19 cellular contexts compared by ENCODE assay signal in genomic region chr9:134950811-134951210, GRCh38. TPM values are rescaled to one million over a fixed set of nuclear protein-coding genes. Genes with fewer than 3 reads are reported as not detected.
DNase-seq lines count a peak whose midpoint lies in the region; ATAC-seq, FAIRE-seq and TF ChIP-seq lines count a peak whose summit lies in the region.
"Had no signal": no experiment of that assay in that cellular context is flagged by ENCODE, and none has a peak within 500 bp of the region (broad histone marks: within the 10 kb centered on the region; RNA-seq: fewer than 3 reads in every experiment).

No MANE protein-coding gene starts in this region.

- ATAC-seq in natural killer cell treated with Interleukin-12 subunit alpha and Interleukin-12 subunit beta and Interleukin-15 and Interleukin-18, amount 100 ng/mL, for 72 hours = no peak
- no peak for ATAC-seq in natural killer cell
- ATAC-seq in sciatic nerve = no peak
- ATAC-seq in GM19324 (IDR thresholded peaks at IDR 0.05; ENCODE audit: low FRiP score, unreplicated experiment) = no peak
- no peak for ATAC-seq in HG02763 (IDR thresholded peaks at IDR 0.05; ENCODE audit: unreplicated experiment)
- ATAC-seq: A549, GM12878, GM23338 had no signal

- no peaks in the 10 kb centered on the region for H3K36me3 ChIP-seq in kidney (ENCODE audit: control insufficient read depth in 1 of 2, insufficient read depth in 2 of 2, low read length in 2 of 2)
- H3K36me3 ChIP-seq: BE2C had no signal

- no peaks in the 10 kb centered on the region for H3K4me1 ChIP-seq in kidney (ENCODE audit: control insufficient read depth in 1 of 2, insufficient read depth in 1 of 2, low read depth in 1 of 2, low read length in 2 of 2)
- H3K4me1 ChIP-seq: A549 had no signal

- H3K4me3 ChIP-seq in kidney (ENCODE audit: low read length in 2 of 2) = no peak overlapping the region
- H3K4me3 ChIP-seq: A549, GM12878, GM23338 had no signal

- H3K27me3 Mint-ChIP-seq in natural killer cell treated with Interleukin-12 subunit alpha and Interleukin-12 subunit beta and Interleukin-15 and Interleukin-18, amount 100 ng/mL, for 72 hours = no peaks in the 10 kb centered on the region
- H3K27me3 Mint-ChIP-seq in natural killer cell (ENCODE audit: low read depth in 2 of 2) = no peaks in the 10 kb centered on the region

- no peaks in the 10 kb centered on the region for H3K9me3 Mint-ChIP-seq in natural killer cell treated with Interleukin-12 subunit alpha and Interleukin-12 subunit beta and Interleukin-15 and Interleukin-18, amount 100 ng/mL, for 72 hours
- no peaks in the 10 kb centered on the region for H3K9me3 Mint-ChIP-seq in natural killer cell
- H3K9me3 Mint-ChIP-seq: CD4-positive, alpha-beta memory T cell; GM23338 had no signal

- no peaks in the 10 kb centered on the region for H3K4me1 Mint-ChIP-seq in natural killer cell treated with Interleukin-12 subunit alpha and Interleukin-12 subunit beta and Interleukin-15 and Interleukin-18, amount 100 ng/mL, for 72 hours (ENCODE audit: low read depth in 2 of 2)
- H3K4me1 Mint-ChIP-seq in natural killer cell = no peaks in the 10 kb centered on the region
- H3K4me1 Mint-ChIP-seq: CD4-positive, alpha-beta memory T cell; GM23338; H9 had no signal

- TF ChIP-seq CTCF in natural killer cell (IDR thresholded peaks at IDR 0.05) (no peak), kidney (IDR thresholded peaks at IDR 0.05; ENCODE audit: borderline replicate concordance, extremely low read depth, insufficient read depth) (no peak)

- intact Hi-C loops in natural killer cell (cut with micrococcal nuclease) (no loop called here), kidney (cut with DNase I) (no loop called here), sciatic nerve (cut with DNase I) (no loop called here)

- no peak overlapping the region for H3K27ac ChIP-seq in kidney (ENCODE audit: low read depth in 2 of 2, low read length in 2 of 2)
- H3K27ac ChIP-seq: A549, C4-2B had no signal

- no peak overlapping the region for H3K27ac Mint-ChIP-seq in natural killer cell treated with Interleukin-12 subunit alpha and Interleukin-12 subunit beta and Interleukin-15 and Interleukin-18, amount 100 ng/mL, for 72 hours
- no peak overlapping the region for H3K27ac Mint-ChIP-seq in natural killer cell
- H3K27ac Mint-ChIP-seq: GM23338, H9 had no signal

- FAIRE-seq in kidney (lab: Jason Lieb, UNC) = no peak
- FAIRE-seq: A549, GM12878, GM18507 had no signal

- H3K9me3 ChIP-seq in kidney (ENCODE audit: control insufficient read depth in 1 of 2, low read length in 2 of 2) = peaks cover 0 to 7% of the 10 kb centered on the region in 2 donors
- H3K9me3 ChIP-seq: BE2C had no signal

- H3K9ac ChIP-seq in kidney (ENCODE audit: low read length in 2 of 2) = no peak overlapping the region

- no peaks in the 10 kb centered on the region for H3K36me3 Mint-ChIP-seq in natural killer cell treated with Interleukin-12 subunit alpha and Interleukin-12 subunit beta and Interleukin-15 and Interleukin-18, amount 100 ng/mL, for 72 hours
- no peaks in the 10 kb centered on the region for H3K36me3 Mint-ChIP-seq in natural killer cell
- H3K36me3 Mint-ChIP-seq: CD4-positive, alpha-beta memory T cell had no signal

- peak; percentile 49 for DNase-seq in natural killer cell treated with Interleukin-12 subunit alpha and Interleukin-12 subunit beta and Interleukin-15 and Interleukin-18, amount 100 ng/mL, for 72 hours (ENCODE audit: low spot score)
- DNase-seq in natural killer cell (no peak), kidney (peak; percentile 60), sciatic nerve (ENCODE audit: low spot score) (peak; percentile 30), SK-N-DZ (ENCODE audit: low spot score) (no peak)
- DNase-seq: BE2C; CD4-positive, alpha-beta memory T cell; DMS79; H9 had no signal

- no peak overlapping the region for H3K4me3 Mint-ChIP-seq in natural killer cell treated with Interleukin-12 subunit alpha and Interleukin-12 subunit beta and Interleukin-15 and Interleukin-18, amount 100 ng/mL, for 72 hours
- H3K4me3 Mint-ChIP-seq in natural killer cell = no peak overlapping the region
- H3K4me3 Mint-ChIP-seq: CD4-positive, alpha-beta memory T cell; GM23338; H9 had no signal

RNA-seq across cellular contexts. Expression of gene FCN1, which starts 33.1 kb away (rescaled TPM):
- not detected for total RNA-seq in natural killer cell treated with Interleukin-12 subunit alpha and Interleukin-12 subunit beta and Interleukin-15 and Interleukin-18, amount 100 ng/mL, for 72 hours
- 10 to 100 TPM; 22.7 to 70.3 (median 26.9) TPM for total RNA-seq in natural killer cell
- 13.0 TPM for total RNA-seq in kidney
- polyA plus RNA-seq in kidney (ENCODE audit: insufficient read depth, low read depth, low replicate concordance) = 3.2 TPM
- total RNA-seq in sciatic nerve = 16.1 TPM
- polyA plus RNA-seq in SK-N-DZ (2014; cell fraction: cytosol; rRNA removed) = not detected in 2 replicates
- not detected in 2 replicates for polyA plus RNA-seq in SK-N-DZ (2014; cell fraction: nucleus; rRNA removed)
- total RNA-seq: G401, GM23338, H9, HT-29 had no signal
- polyA plus RNA-seq: A549, AG04450, GM12878, GM23338 had no signal

Comparison
In these comparisons a context has a peak if more than half of its experiments do, and no peak if none do; other contexts are left out.
1. DNase-seq: peak in natural killer cell treated with Interleukin-12 subunit alpha and Interleukin-12 subunit beta and Interleukin-15 and Interleukin-18, amount 100 ng/mL, for 72 hours (single experiment), kidney (single experiment) and sciatic nerve (single experiment); none in natural killer cell (single experiment) and SK-N-DZ (single experiment).
2. RNA of gene FCN1, which starts 33.1 kb away (total RNA-seq): 22.7 to 70.3 TPM in natural killer cell, 16.1 TPM in sciatic nerve (single experiment) and 13.0 TPM in kidney (single experiment); not detected in natural killer cell treated with Interleukin-12 subunit alpha and Interleukin-12 subunit beta and Interleukin-15 and Interleukin-18, amount 100 ng/mL, for 72 hours; every median in the first group is over 10 times any median in the second.